Comparison of ENCODE assay signal across 36 cellular contexts in the genomic region with DNA sequence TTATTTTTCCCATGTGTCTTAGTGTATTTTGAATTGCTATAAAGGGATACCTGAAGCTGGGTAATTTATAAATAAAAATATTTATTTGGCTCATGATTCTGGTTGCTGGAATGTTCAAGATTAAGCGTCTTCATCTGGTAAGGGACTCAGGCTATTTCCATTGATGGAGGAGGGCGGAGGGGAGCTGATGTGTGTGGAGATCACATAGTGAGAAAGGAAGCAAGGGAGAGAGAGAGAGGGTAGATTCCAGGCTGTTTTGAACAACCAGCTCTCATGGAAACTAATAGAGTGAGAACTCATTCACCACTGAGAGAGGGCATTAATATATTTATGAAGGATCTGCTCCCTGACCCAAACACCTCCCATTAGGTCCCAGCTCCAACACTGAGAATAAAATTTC. TPM values are rescaled to one million over a fixed set of nuclear protein-coding genes. Genes with fewer than 3 reads are reported as not detected.
"Had no signal": no experiment of that assay in that cellular context is flagged by ENCODE, and none has a peak within 500 bp of the region (broad histone marks: within the 10 kb centered on the region; RNA-seq: fewer than 3 reads in every experiment).

No MANE protein-coding gene starts in this region.

- H3K9me3 ChIP-seq: ascending aorta had no signal

- H3K4me3 Mint-ChIP-seq: activated CD4-positive, alpha-beta memory T cell treated with anti-CD3 and anti-CD28 coated beads, Interleukin-2, amount 10 ng/mL, durations not matched to agents 7 days and 5 days; activated CD4-positive, alpha-beta T cell treated with anti-CD3 and anti-CD28 coated beads for 36 hours; activated CD4-positive, alpha-beta T cell treated with anti-CD3 and anti-CD28 coated beads, Interleukin-2, amount 10 ng/mL, durations not matched to agents 7 days and 5 days; activated CD8-positive, alpha-beta memory T cell treated with anti-CD3 and anti-CD28 coated beads, Interleukin-2, amount 10 ng/mL, durations not matched to agents 7 days and 5 days; activated CD8-positive, alpha-beta T cell treated with anti-CD3 and anti-CD28 coated beads, Interleukin-2, amount 10 ng/mL, durations not matched to agents 7 days and 5 days; activated naive CD4-positive, alpha-beta T cell treated with anti-CD3 and anti-CD28 coated beads, Interleukin-2, amount 10 ng/mL, durations not matched to agents 7 days and 5 days; activated naive CD4-positive, alpha-beta T cell treated with anti-CD3 and anti-CD28 coated beads, Interleukin-2, amount 50 U/mL, for 24 hours; activated naive CD8-positive, alpha-beta T cell; activated naive CD8-positive, alpha-beta T cell treated with anti-CD3 and anti-CD28 coated beads, Interleukin-2, amount 10 ng/mL, durations not matched to agents 7 days and 5 days; activated naive CD8-positive, alpha-beta T cell treated with anti-CD3 and anti-CD28 coated beads, Interleukin-2, amount 50 U/mL, for 24 hours; activated T-cell treated with anti-CD3 and anti-CD28 coated beads, Interleukin-2, amount 50 U/mL, for 24 hours; brain; central memory CD8-positive, alpha-beta T cell; T-helper 1 cell treated with Interleukin-12 subunit alpha and Interleukin-12 subunit beta and Interleukin-4 antibody, amounts not matched to agents 30 μg/mL and 1 μg/mL, for 36 hours; T-helper 2 cell treated with Interferon-gamma antibody and Interleukin-4, amounts not matched to agents 5 μg/mL and 100 μg/mL, for 36 hours had no signal

- H3K36me3 Mint-ChIP-seq: activated CD8-positive, alpha-beta memory T cell treated with anti-CD3 and anti-CD28 coated beads, Interleukin-2, amount 10 ng/mL, durations not matched to agents 7 days and 5 days; activated naive CD4-positive, alpha-beta T cell treated with anti-CD3 and anti-CD28 coated beads, Interleukin-2, amount 10 ng/mL, durations not matched to agents 7 days and 5 days; activated naive CD4-positive, alpha-beta T cell treated with anti-CD3 and anti-CD28 coated beads, Interleukin-2, amount 50 U/mL, for 24 hours; activated naive CD8-positive, alpha-beta T cell; activated naive CD8-positive, alpha-beta T cell treated with anti-CD3 and anti-CD28 coated beads, Interleukin-2, amount 10 ng/mL, durations not matched to agents 7 days and 5 days; brain had no signal

- H3K27ac ChIP-seq: ascending aorta, cardiac muscle cell, VCaP had no signal

- H3K27me3 ChIP-seq: ascending aorta, cardiac muscle cell had no signal

- H3K9me3 Mint-ChIP-seq: activated CD4-positive, alpha-beta T cell treated with anti-CD3 and anti-CD28 coated beads, Interleukin-2, amount 10 ng/mL, durations not matched to agents 7 days and 5 days; activated naive CD8-positive, alpha-beta T cell treated with anti-CD3 and anti-CD28 coated beads, Interleukin-2, amount 10 ng/mL, durations not matched to agents 7 days and 5 days; brain had no signal

- H3K27me3 Mint-ChIP-seq: activated CD4-positive, alpha-beta memory T cell treated with anti-CD3 and anti-CD28 coated beads, Interleukin-2, amount 10 ng/mL, durations not matched to agents 7 days and 5 days; activated CD4-positive, alpha-beta T cell treated with anti-CD3 and anti-CD28 coated beads for 36 hours; activated CD4-positive, alpha-beta T cell treated with anti-CD3 and anti-CD28 coated beads, Interleukin-2, amount 10 ng/mL, durations not matched to agents 7 days and 5 days; activated CD8-positive, alpha-beta memory T cell treated with anti-CD3 and anti-CD28 coated beads, Interleukin-2, amount 10 ng/mL, durations not matched to agents 7 days and 5 days; activated naive CD4-positive, alpha-beta T cell treated with anti-CD3 and anti-CD28 coated beads, Interleukin-2, amount 10 ng/mL, durations not matched to agents 7 days and 5 days; activated naive CD4-positive, alpha-beta T cell treated with anti-CD3 and anti-CD28 coated beads, Interleukin-2, amount 50 U/mL, for 24 hours; activated naive CD8-positive, alpha-beta T cell; activated naive CD8-positive, alpha-beta T cell treated with anti-CD3 and anti-CD28 coated beads, Interleukin-2, amount 10 ng/mL, durations not matched to agents 7 days and 5 days; activated naive CD8-positive, alpha-beta T cell treated with anti-CD3 and anti-CD28 coated beads, Interleukin-2, amount 50 U/mL, for 24 hours; activated T-cell treated with anti-CD3 and anti-CD28 coated beads, Interleukin-2, amount 50 U/mL, for 24 hours; brain; central memory CD8-positive, alpha-beta T cell had no signal

- H3K27ac Mint-ChIP-seq: activated CD4-positive, alpha-beta memory T cell treated with anti-CD3 and anti-CD28 coated beads, Interleukin-2, amount 10 ng/mL, durations not matched to agents 7 days and 5 days; activated CD4-positive, alpha-beta T cell treated with anti-CD3 and anti-CD28 coated beads for 36 hours; activated CD4-positive, alpha-beta T cell treated with anti-CD3 and anti-CD28 coated beads, Interleukin-2, amount 10 ng/mL, durations not matched to agents 7 days and 5 days; activated CD8-positive, alpha-beta memory T cell treated with anti-CD3 and anti-CD28 coated beads, Interleukin-2, amount 10 ng/mL, durations not matched to agents 7 days and 5 days; activated CD8-positive, alpha-beta T cell treated with anti-CD3 and anti-CD28 coated beads, Interleukin-2, amount 10 ng/mL, durations not matched to agents 7 days and 5 days; activated naive CD4-positive, alpha-beta T cell treated with anti-CD3 and anti-CD28 coated beads, Interleukin-2, amount 10 ng/mL, durations not matched to agents 7 days and 5 days; activated naive CD4-positive, alpha-beta T cell treated with anti-CD3 and anti-CD28 coated beads, Interleukin-2, amount 50 U/mL, for 24 hours; activated naive CD8-positive, alpha-beta T cell; activated naive CD8-positive, alpha-beta T cell treated with anti-CD3 and anti-CD28 coated beads, Interleukin-2, amount 10 ng/mL, durations not matched to agents 7 days and 5 days; activated naive CD8-positive, alpha-beta T cell treated with anti-CD3 and anti-CD28 coated beads, Interleukin-2, amount 50 U/mL, for 24 hours; activated T-cell treated with anti-CD3 and anti-CD28 coated beads, Interleukin-2, amount 50 U/mL, for 24 hours; activated T-helper 2 cell treated with anti-CD3 and anti-CD28 coated beads, Interferon-gamma antibody, Interleukin-2, Interleukin-4, amounts not matched to agents 10 μg/mL and 5 μg/mL and 100 μg/mL, durations not matched to agents 14 hours and 24 hours and 36 hours; brain; T-helper 1 cell treated with Interleukin-12 subunit alpha and Interleukin-12 subunit beta and Interleukin-4 antibody, amounts not matched to agents 30 μg/mL and 1 μg/mL, for 36 hours; T-helper 2 cell treated with Interferon-gamma antibody and Interleukin-4, amounts not matched to agents 5 μg/mL and 100 μg/mL, for 36 hours had no signal

- DNase-seq: activated CD4-positive, alpha-beta memory T cell treated with anti-CD3 and anti-CD28 coated beads, Interleukin-2, amount 10 ng/mL, durations not matched to agents 7 days and 5 days; activated CD4-positive, alpha-beta T cell treated with anti-CD3 and anti-CD28 coated beads for 1 hour; activated CD4-positive, alpha-beta T cell treated with anti-CD3 and anti-CD28 coated beads for 36 hours; activated CD4-positive, alpha-beta T cell treated with anti-CD3 and anti-CD28 coated beads for 48 hours; activated CD4-positive, alpha-beta T cell treated with anti-CD3 and anti-CD28 coated beads, Interleukin-2, amount 10 ng/mL, durations not matched to agents 7 days and 5 days; activated CD4-positive, alpha-beta T cell treated with anti-CD3 and anti-CD28 coated beads, Interleukin-2, amount 50 U/mL, for 48 hours; activated CD4-positive, CD25-positive, alpha-beta regulatory T cell; activated CD8-positive, alpha-beta memory T cell treated with anti-CD3 and anti-CD28 coated beads for 24 hours; activated CD8-positive, alpha-beta memory T cell treated with anti-CD3 and anti-CD28 coated beads, Interleukin-2, amount 10 ng/mL, durations not matched to agents 7 days and 5 days; activated CD8-positive, alpha-beta memory T cell treated with anti-CD3 and anti-CD28 coated beads, Interleukin-2, amount 50 U/mL, for 48 hours; activated CD8-positive, alpha-beta T cell treated with anti-CD3 and anti-CD28 coated beads, Interleukin-2, amount 10 ng/mL, durations not matched to agents 7 days and 5 days; activated effector memory CD4-positive, alpha-beta T cell treated with Interleukin-2 at 50 U/mL for 16 hours; activated gamma-delta T cell; activated naive CD4-positive, alpha-beta T cell treated with anti-CD3 and anti-CD28 coated beads, Interleukin-2, amount 10 ng/mL, durations not matched to agents 7 days and 5 days; activated naive CD4-positive, alpha-beta T cell treated with Interleukin-2 at 50 U/mL for 16 hours; activated naive CD8-positive, alpha-beta T cell treated with anti-CD3 and anti-CD28 coated beads, Interleukin-2, amount 10 ng/mL, durations not matched to agents 7 days and 5 days; activated naive CD8-positive, alpha-beta T cell treated with anti-CD3 and anti-CD28 coated beads, Interleukin-2, amount 50 U/mL, for 24 hours; activated T-cell treated with anti-CD3 and anti-CD28 coated beads, Interleukin-2, amount 50 U/mL, for 24 hours; amygdala; anterior cingulate cortex; caudate nucleus; cerebellar nuclear complex; T-helper 1 cell; T-helper 2 cell; T-helper 9 cell had no signal

- H3K4me1 ChIP-seq: ascending aorta had no signal

- H3K36me3 ChIP-seq: ascending aorta, cardiac muscle cell had no signal

- ATAC-seq: activated CD4-positive, alpha-beta T cell treated with anti-CD3 and anti-CD28 coated beads for 36 hours; activated CD4-positive, CD25-positive, alpha-beta regulatory T cell treated with anti-CD3 and anti-CD28 coated beads, Interleukin-2, amount 50 U/mL, for 24 hours; activated CD8-positive, alpha-beta memory T cell treated with anti-CD3 and anti-CD28 coated beads, Interleukin-2, amount 10 ng/mL, durations not matched to agents 7 days and 5 days; activated CD8-positive, alpha-beta T cell treated with anti-CD3 and anti-CD28 coated beads, Interleukin-2, amount 10 ng/mL, durations not matched to agents 7 days and 5 days; activated naive CD8-positive, alpha-beta T cell treated with anti-CD3 and anti-CD28 coated beads, Interleukin-2, amount 50 U/mL, for 24 hours had no signal

- H3K4me1 Mint-ChIP-seq: activated CD4-positive, alpha-beta memory T cell treated with anti-CD3 and anti-CD28 coated beads, Interleukin-2, amount 10 ng/mL, durations not matched to agents 7 days and 5 days; activated CD4-positive, alpha-beta T cell treated with anti-CD3 and anti-CD28 coated beads for 36 hours; activated CD4-positive, alpha-beta T cell treated with anti-CD3 and anti-CD28 coated beads, Interleukin-2, amount 10 ng/mL, durations not matched to agents 7 days and 5 days; activated CD8-positive, alpha-beta memory T cell treated with anti-CD3 and anti-CD28 coated beads, Interleukin-2, amount 10 ng/mL, durations not matched to agents 7 days and 5 days; activated naive CD4-positive, alpha-beta T cell treated with anti-CD3 and anti-CD28 coated beads, Interleukin-2, amount 10 ng/mL, durations not matched to agents 7 days and 5 days; activated naive CD4-positive, alpha-beta T cell treated with anti-CD3 and anti-CD28 coated beads, Interleukin-2, amount 50 U/mL, for 24 hours; activated naive CD8-positive, alpha-beta T cell treated with anti-CD3 and anti-CD28 coated beads, Interleukin-2, amount 10 ng/mL, durations not matched to agents 7 days and 5 days; activated naive CD8-positive, alpha-beta T cell treated with anti-CD3 and anti-CD28 coated beads, Interleukin-2, amount 50 U/mL, for 24 hours; brain; central memory CD8-positive, alpha-beta T cell had no signal

- H3K4me3 ChIP-seq: ascending aorta, cardiac muscle cell had no signal

RNA-seq across cellular contexts. Expression of a gene that starts 39.6 kb away (rescaled TPM):
- total RNA-seq: activated CD4-positive, alpha-beta memory T cell treated with anti-CD3 and anti-CD28 coated beads, Interleukin-2, amount 10 ng/mL, durations not matched to agents 7 days and 5 days; activated CD4-positive, alpha-beta T cell treated with anti-CD3 and anti-CD28 coated beads for 36 hours; activated CD4-positive, alpha-beta T cell treated with anti-CD3 and anti-CD28 coated beads, Interleukin-2, amount 10 ng/mL, durations not matched to agents 7 days and 5 days; activated CD8-positive, alpha-beta memory T cell treated with anti-CD3 and anti-CD28 coated beads, Interleukin-2, amount 10 ng/mL, durations not matched to agents 7 days and 5 days; activated CD8-positive, alpha-beta T cell treated with anti-CD3 and anti-CD28 coated beads, Interleukin-2, amount 10 ng/mL, durations not matched to agents 7 days and 5 days; activated naive CD8-positive, alpha-beta T cell treated with anti-CD3 and anti-CD28 coated beads, Interleukin-2, amount 10 ng/mL, durations not matched to agents 7 days and 5 days; activated T-helper 2 cell treated with anti-CD3 and anti-CD28 coated beads, Interferon-gamma antibody, Interleukin-2, Interleukin-4, amounts not matched to agents 10 μg/mL and 5 μg/mL and 100 μg/mL, durations not matched to agents 14 hours and 24 hours and 36 hours had no signal
